ENCODE assay signal across 8 cellular contexts in the genomic region with DNA sequence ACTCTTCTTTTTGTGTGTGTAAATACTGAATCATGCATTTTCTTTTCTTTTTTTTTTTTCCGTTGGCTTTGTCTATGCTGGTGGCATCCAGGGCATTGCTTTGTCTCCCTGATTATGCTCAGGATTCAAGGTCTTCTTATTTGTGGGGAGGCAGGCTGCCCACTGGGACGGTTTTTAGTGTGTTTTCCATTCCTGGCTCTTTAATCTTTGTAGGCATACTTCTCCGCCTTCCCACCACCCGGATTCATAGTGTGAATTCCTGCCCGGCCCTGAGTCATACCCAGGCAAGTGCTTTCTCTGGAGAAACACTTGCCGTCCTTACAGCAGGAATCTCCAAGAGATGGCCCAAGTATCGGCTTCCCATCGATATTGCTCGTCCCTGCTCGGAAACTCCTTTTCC. TPM values are rescaled to one million over a fixed set of nuclear protein-coding genes. Genes with fewer than 3 reads are reported as not detected.
A peak's percentile ranks its signal among the peaks of the same experiment; 100 is the strongest.
DNase-seq lines count a peak whose midpoint lies in the region; ATAC-seq and TF ChIP-seq lines count a peak whose summit lies in the region.

No MANE protein-coding gene starts in this region.

- intact Hi-C loops in activated CD4-positive, alpha-beta T cell treated with anti-CD3 and anti-CD28 coated beads for 36 hours (cut with DNase I, micrococcal nuclease) = no loop called here
- intact Hi-C loops in activated CD4-positive, alpha-beta T cell treated with anti-CD3 and anti-CD28 coated beads, Interleukin-2, amount 10 ng/mL, durations not matched to agents 24 days and 14 days (cut with micrococcal nuclease) = no loop called here
- intact Hi-C loops in activated B cell treated with CpG ODN at 0.5 μM for 24 hours (cut with micrococcal nuclease) = no loop called here

- H3K27ac Mint-ChIP-seq in activated CD4-positive, alpha-beta T cell treated with anti-CD3 and anti-CD28 coated beads for 36 hours = peak overlapping the region; percentile 45
- H3K27ac Mint-ChIP-seq in activated CD4-positive, alpha-beta T cell treated with anti-CD3 and anti-CD28 coated beads, Interleukin-2, amount 10 ng/mL, durations not matched to agents 24 days and 14 days = no peak overlapping the region
- peak overlapping the region; percentile 9 for H3K27ac Mint-ChIP-seq in activated B cell treated with CpG ODN at 0.5 μM for 24 hours
- peak overlapping the region; percentile 67 to 86 for H3K27ac Mint-ChIP-seq in stimulated activated naive CD8-positive, alpha-beta T cell treated with anti-CD3 and anti-CD28 coated beads, Interleukin-15, amount 100 ng/mL, for 72 hours

- peaks cover 53% of the 10 kb centered on the region for H3K36me3 Mint-ChIP-seq in activated CD4-positive, alpha-beta T cell treated with anti-CD3 and anti-CD28 coated beads for 36 hours (ENCODE audit: low read depth)
- peaks cover 55% of the 10 kb centered on the region for H3K36me3 Mint-ChIP-seq in activated CD4-positive, alpha-beta T cell treated with anti-CD3 and anti-CD28 coated beads, Interleukin-2, amount 10 ng/mL, durations not matched to agents 24 days and 14 days (ENCODE audit: low read depth)
- H3K36me3 Mint-ChIP-seq in activated B cell treated with CpG ODN at 0.5 μM for 24 hours (ENCODE audit: low read depth) = peaks cover 62% of the 10 kb centered on the region

- H3K9me3 Mint-ChIP-seq in activated CD4-positive, alpha-beta T cell treated with anti-CD3 and anti-CD28 coated beads for 36 hours (ENCODE audit: low read depth) = no peaks in the 10 kb centered on the region
- no peaks in the 10 kb centered on the region for H3K9me3 Mint-ChIP-seq in activated CD4-positive, alpha-beta T cell treated with anti-CD3 and anti-CD28 coated beads, Interleukin-2, amount 10 ng/mL, durations not matched to agents 24 days and 14 days
- no peaks in the 10 kb centered on the region for H3K9me3 Mint-ChIP-seq in activated B cell treated with CpG ODN at 0.5 μM for 24 hours
- H3K9me3 Mint-ChIP-seq in stimulated activated naive CD8-positive, alpha-beta T cell treated with anti-CD3 and anti-CD28 coated beads, Interleukin-15, amount 100 ng/mL, for 72 hours = no peaks in the 10 kb centered on the region

- no peaks in the 10 kb centered on the region for H3K27me3 Mint-ChIP-seq in activated CD4-positive, alpha-beta T cell treated with anti-CD3 and anti-CD28 coated beads for 36 hours
- no peaks in the 10 kb centered on the region for H3K27me3 Mint-ChIP-seq in activated CD4-positive, alpha-beta T cell treated with anti-CD3 and anti-CD28 coated beads, Interleukin-2, amount 10 ng/mL, durations not matched to agents 24 days and 14 days
- H3K27me3 Mint-ChIP-seq in activated B cell treated with CpG ODN at 0.5 μM for 24 hours = no peaks in the 10 kb centered on the region
- no peaks in the 10 kb centered on the region for H3K27me3 Mint-ChIP-seq in stimulated activated naive CD8-positive, alpha-beta T cell treated with anti-CD3 and anti-CD28 coated beads, Interleukin-15, amount 100 ng/mL, for 72 hours

- H3K4me3 ChIP-seq in fibroblast of villous mesenchyme (ENCODE audit: low read depth, low read length) = no peak overlapping the region

- TF ChIP-seq CTCF in activated B cell treated with CpG ODN at 0.5 μM for 24 hours (IDR thresholded peaks at IDR 0.05) (no peak), fibroblast of villous mesenchyme (IDR thresholded peaks at IDR 0.05; ENCODE audit: insufficient read depth, low read depth, low read length) (no peak)

- POLR2A ChIA-PET in activated CD4-positive, alpha-beta T cell treated with anti-CD3 and anti-CD28 coated beads for 36 hours (lab: Charles Lee) = interaction anchor here (0.7 kb wide), 1 partner anchor 64 kb away, joined by 3 read pairs; the partner anchor contains the start of gene ZNF394
- POLR2A ChIA-PET in activated B cell treated with CpG ODN at 0.5 μM for 24 hours (lab: Charles Lee) = interaction anchor here (0.6 kb wide), 2 partner anchors 12 to 124 kb away, joined by 3 read pairs; partner anchors contain the start of gene FAM200A

- no peak overlapping the region for H3K4me3 Mint-ChIP-seq in activated CD4-positive, alpha-beta T cell treated with anti-CD3 and anti-CD28 coated beads for 36 hours
- no peak overlapping the region for H3K4me3 Mint-ChIP-seq in activated CD4-positive, alpha-beta T cell treated with anti-CD3 and anti-CD28 coated beads, Interleukin-2, amount 10 ng/mL, durations not matched to agents 24 days and 14 days
- no peak overlapping the region for H3K4me3 Mint-ChIP-seq in activated B cell treated with CpG ODN at 0.5 μM for 24 hours
- no peak overlapping the region for H3K4me3 Mint-ChIP-seq in stimulated activated naive CD8-positive, alpha-beta T cell treated with anti-CD3 and anti-CD28 coated beads, Interleukin-15, amount 100 ng/mL, for 72 hours

- H3K4me1 Mint-ChIP-seq in activated CD4-positive, alpha-beta T cell treated with anti-CD3 and anti-CD28 coated beads for 36 hours = peaks cover 41% of the 10 kb centered on the region
- peaks cover 35% of the 10 kb centered on the region for H3K4me1 Mint-ChIP-seq in activated CD4-positive, alpha-beta T cell treated with anti-CD3 and anti-CD28 coated beads, Interleukin-2, amount 10 ng/mL, durations not matched to agents 24 days and 14 days
- peaks cover 33% of the 10 kb centered on the region for H3K4me1 Mint-ChIP-seq in activated B cell treated with CpG ODN at 0.5 μM for 24 hours
- peaks cover 55% of the 10 kb centered on the region for H3K4me1 Mint-ChIP-seq in stimulated activated naive CD8-positive, alpha-beta T cell treated with anti-CD3 and anti-CD28 coated beads, Interleukin-15, amount 100 ng/mL, for 72 hours

- CTCF ChIA-PET in activated CD4-positive, alpha-beta T cell treated with anti-CD3 and anti-CD28 coated beads for 36 hours (lab: Charles Lee) = no interaction called here
- CTCF ChIA-PET in activated B cell treated with CpG ODN at 0.5 μM for 24 hours (lab: Charles Lee) = no interaction called here

- DNase-seq in activated CD4-positive, alpha-beta T cell treated with anti-CD3 and anti-CD28 coated beads for 36 hours = no peak
- DNase-seq in activated CD4-positive, alpha-beta T cell treated with anti-CD3 and anti-CD28 coated beads, Interleukin-2, amount 10 ng/mL, durations not matched to agents 24 days and 14 days = no peak
- DNase-seq in activated B cell treated with CpG ODN at 0.5 μM for 24 hours = no peak
- peak; percentile 78 for DNase-seq in fibroblast of villous mesenchyme (ENCODE audit: low read depth)
- DNase-seq in stimulated activated naive CD8-positive, alpha-beta T cell treated with anti-CD3 and anti-CD28 coated beads, Interleukin-15, amount 100 ng/mL, for 72 hours = no peak

- no peak for ATAC-seq in activated CD4-positive, alpha-beta T cell treated with anti-CD3 and anti-CD28 coated beads for 36 hours
- ATAC-seq in activated B cell treated with CpG ODN at 0.5 μM for 24 hours (ENCODE audit: low read depth) = no peak
- ATAC-seq in stimulated activated naive CD8-positive, alpha-beta T cell treated with anti-CD3 and anti-CD28 coated beads, Interleukin-15, amount 100 ng/mL, for 72 hours = no peak
- ATAC-seq in HG02759 (IDR thresholded peaks at IDR 0.05; ENCODE audit: unreplicated experiment) = no peak
- no peak for ATAC-seq in GM21717 (IDR thresholded peaks at IDR 0.05; ENCODE audit: unreplicated experiment)
- no peak for ATAC-seq in HG03025 (IDR thresholded peaks at IDR 0.05; ENCODE audit: low FRiP score, unreplicated experiment)

RNA-seq across cellular contexts. Expression of gene ZNF655, which starts 5.2 kb away (rescaled TPM):
- 10 to 100 TPM; 51.1 to 52.0 TPM for total RNA-seq in activated CD4-positive, alpha-beta T cell treated with anti-CD3 and anti-CD28 coated beads for 36 hours
- total RNA-seq in activated CD4-positive, alpha-beta T cell treated with anti-CD3 and anti-CD28 coated beads, Interleukin-2, amount 10 ng/mL, durations not matched to agents 24 days and 14 days = 76.2 and 76.4 TPM in 2 replicates
- total RNA-seq in activated B cell treated with CpG ODN at 0.5 μM for 24 hours (98.5 and 116 TPM in 2 replicates), fibroblast of villous mesenchyme (75.7 and 88.5 TPM in 2 replicates)

RNA-seq across cellular contexts. Expression of gene FAM200A, which starts 11.7 kb away (rescaled TPM):
- total RNA-seq in activated CD4-positive, alpha-beta T cell treated with anti-CD3 and anti-CD28 coated beads for 36 hours = 1 to 10 TPM; 4.9 to 5.5 TPM
- total RNA-seq in activated CD4-positive, alpha-beta T cell treated with anti-CD3 and anti-CD28 coated beads, Interleukin-2, amount 10 ng/mL, durations not matched to agents 24 days and 14 days = 4.7 and 5.8 TPM in 2 replicates
- total RNA-seq in activated B cell treated with CpG ODN at 0.5 μM for 24 hours (9.2 and 9.3 TPM in 2 replicates), fibroblast of villous mesenchyme (5.5 and 9.5 TPM in 2 replicates)

RNA-seq across cellular contexts. Expression of gene TMEM225B, which starts 34.4 kb away (rescaled TPM):
- under 1 TPM; 0.57 to 0.58 TPM for total RNA-seq in activated CD4-positive, alpha-beta T cell treated with anti-CD3 and anti-CD28 coated beads for 36 hours
- total RNA-seq in activated CD4-positive, alpha-beta T cell treated with anti-CD3 and anti-CD28 coated beads, Interleukin-2, amount 10 ng/mL, durations not matched to agents 24 days and 14 days = 0.50 and 0.61 TPM in 2 replicates
- total RNA-seq in activated B cell treated with CpG ODN at 0.5 μM for 24 hours (0.53 and 1.5 TPM in 2 replicates), fibroblast of villous mesenchyme (0.43 and 1.6 TPM in 2 replicates)

RNA-seq across cellular contexts. Expression of gene ZSCAN25, which starts 53.1 kb away (rescaled TPM):
- 10 to 100 TPM; 20.5 to 25.2 TPM for total RNA-seq in activated CD4-positive, alpha-beta T cell treated with anti-CD3 and anti-CD28 coated beads for 36 hours
- total RNA-seq in activated CD4-positive, alpha-beta T cell treated with anti-CD3 and anti-CD28 coated beads, Interleukin-2, amount 10 ng/mL, durations not matched to agents 24 days and 14 days = 29.4 and 30.0 TPM in 2 replicates
- total RNA-seq in activated B cell treated with CpG ODN at 0.5 μM for 24 hours = 28.5 and 33.4 TPM in 2 replicates
- total RNA-seq in fibroblast of villous mesenchyme = 11.9 and 13.4 TPM in 2 replicates

RNA-seq across cellular contexts. Expression of gene ZKSCAN5, which starts 59.2 kb away (rescaled TPM):
- total RNA-seq in activated CD4-positive, alpha-beta T cell treated with anti-CD3 and anti-CD28 coated beads for 36 hours = 10 to 100 TPM; 10.1 to 12.1 TPM
- total RNA-seq in activated CD4-positive, alpha-beta T cell treated with anti-CD3 and anti-CD28 coated beads, Interleukin-2, amount 10 ng/mL, durations not matched to agents 24 days and 14 days = 7.2 TPM in 2 replicates
- 9.5 and 10.3 TPM in 2 replicates for total RNA-seq in activated B cell treated with CpG ODN at 0.5 μM for 24 hours
- total RNA-seq in fibroblast of villous mesenchyme = 11.6 and 17.7 TPM in 2 replicates
